Comparison of ENCODE assay signal across 21 cellular contexts in genomic region chr4:31692407-31692940, GRCh38.
DNase-seq lines count a peak whose midpoint lies in the region; ATAC-seq and TF ChIP-seq lines count a peak whose summit lies in the region.
"Had no signal": no experiment of that assay in that cellular context is flagged by ENCODE, and none has a peak within 500 bp of the region (broad histone marks: within the 10 kb centered on the region; RNA-seq: fewer than 3 reads in every experiment).

No MANE protein-coding gene starts in this region.

- CTCF ChIA-PET in RWPE1 (lab: Yijun Ruan, JAX) = interaction anchor here (0.5 kb wide), 1 partner anchor 818 kb away, joined by 5 read pairs; no protein-coding TSS in a partner anchor

- H3K4me3 ChIP-seq in fibroblast of the aortic adventitia (ENCODE audit: low read depth, low read length) = no peak overlapping the region
- H3K4me3 ChIP-seq: upper lobe of left lung had no signal

- ATAC-seq in GM19324 (IDR thresholded peaks at IDR 0.05; ENCODE audit: low FRiP score, unreplicated experiment) = no peak
- ATAC-seq: stimulated activated memory B cell treated with anti-CD40 and anti-IgM and Interleukin-4, amounts not matched to agents 10 μg/mL and 1 μg/mL and 100 μg/mL, for 72 hours had no signal

- no peaks in the 10 kb centered on the region for H3K4me1 Mint-ChIP-seq in immature natural killer cell
- H3K4me1 Mint-ChIP-seq: activated naive CD4-positive, alpha-beta T cell treated with anti-CD3 and anti-CD28 coated beads, Interleukin-2, amount 50 U/mL, for 24 hours; CD14-positive monocyte; stimulated activated memory B cell treated with anti-CD40 and anti-IgM and Interleukin-4, amounts not matched to agents 10 μg/mL and 1 μg/mL and 100 μg/mL, for 72 hours had no signal

- no peak overlapping the region for H3K4me3 Mint-ChIP-seq in immature natural killer cell
- H3K4me3 Mint-ChIP-seq: activated naive CD4-positive, alpha-beta T cell treated with anti-CD3 and anti-CD28 coated beads, Interleukin-2, amount 50 U/mL, for 24 hours; CD14-positive monocyte; stimulated activated memory B cell treated with anti-CD40 and anti-IgM and Interleukin-4, amounts not matched to agents 10 μg/mL and 1 μg/mL and 100 μg/mL, for 72 hours had no signal

- POLR2A ChIA-PET in RWPE1 (lab: Yijun Ruan, JAX; ENCODE audit: low non-redundant PET) = no interaction called here

- DNase-seq in AG09319 (ENCODE audit: extremely low read depth, low read depth) (no peak), HT-29 (ENCODE audit: low spot score) (peak; percentile 32), RWPE1 (ENCODE audit: low spot score) (no peak), fibroblast of the aortic adventitia (ENCODE audit: low read depth) (peak; percentile 56), immature natural killer cell (no peak), hypothalamus (lab: John Stamatoyannopoulos, UW) (no peak)
- DNase-seq: activated CD4-positive, alpha-beta T cell treated with anti-CD3 and anti-CD28 coated beads for 48 hours; activated T-cell treated with anti-CD3 and anti-CD28 coated beads for 4 hours; central memory CD4-positive, alpha-beta T cell; glutamatergic neuron; KBM-7; NCI-H1694; NCI-H748 treated with DMSO at 0.1 percent for 48 hours; nucleus accumbens; SHP77; T1000; upper lobe of left lung had no signal

- H3K36me3 Mint-ChIP-seq in immature natural killer cell = no peaks in the 10 kb centered on the region
- H3K36me3 Mint-ChIP-seq: activated naive CD4-positive, alpha-beta T cell treated with anti-CD3 and anti-CD28 coated beads, Interleukin-2, amount 50 U/mL, for 24 hours; CD14-positive monocyte; stimulated activated memory B cell treated with anti-CD40 and anti-IgM and Interleukin-4, amounts not matched to agents 10 μg/mL and 1 μg/mL and 100 μg/mL, for 72 hours had no signal

- H3K27ac ChIP-seq in RWPE1 = no peak overlapping the region
- H3K27ac ChIP-seq: upper lobe of left lung had no signal

- TF ChIP-seq CTCF in AG09319 (IDR thresholded peaks at IDR 0.05; ENCODE audit: low read depth, low read length) = peak; percentile 15
- TF ChIP-seq CTCF in RWPE1 (conservative IDR thresholded peaks at IDR 0.05; ENCODE audit: low read depth) = peak; percentile 46
- TF ChIP-seq CTCF in fibroblast of the aortic adventitia (IDR thresholded peaks at IDR 0.05; ENCODE audit: insufficient read depth, low read length) = peak; percentile 34

- peaks cover 2 to 32% (median 19%) of the 10 kb centered on the region in 6 donors for H3K9me3 Mint-ChIP-seq in immature natural killer cell
- H3K9me3 Mint-ChIP-seq: activated naive CD4-positive, alpha-beta T cell treated with anti-CD3 and anti-CD28 coated beads, Interleukin-2, amount 50 U/mL, for 24 hours had no signal

- H3K27me3 Mint-ChIP-seq in immature natural killer cell (ENCODE audit: low read depth in 3 of 3) = peaks cover 0 to 2% (median 0%) of the 10 kb centered on the region in 3 donors
- H3K27me3 Mint-ChIP-seq: activated naive CD4-positive, alpha-beta T cell treated with anti-CD3 and anti-CD28 coated beads, Interleukin-2, amount 50 U/mL, for 24 hours; stimulated activated memory B cell treated with anti-CD40 and anti-IgM and Interleukin-4, amounts not matched to agents 10 μg/mL and 1 μg/mL and 100 μg/mL, for 72 hours had no signal

- H3K27ac Mint-ChIP-seq in immature natural killer cell = no peak overlapping the region
- H3K27ac Mint-ChIP-seq: activated naive CD4-positive, alpha-beta T cell treated with anti-CD3 and anti-CD28 coated beads, Interleukin-2, amount 50 U/mL, for 24 hours; stimulated activated memory B cell treated with anti-CD40 and anti-IgM and Interleukin-4, amounts not matched to agents 10 μg/mL and 1 μg/mL and 100 μg/mL, for 72 hours had no signal

Comparison
In these comparisons a context has a peak if more than half of its experiments do, and no peak if none do; other contexts are left out.
1. DNase-seq: peak in HT-29 (single experiment) and fibroblast of the aortic adventitia (single experiment); none in AG09319 (single experiment), RWPE1 (single experiment), immature natural killer cell (0 of 3) and hypothalamus (0 of 51).
2. Peak in every context shown above with its lines, with median percentiles within 50 percentile points of each other: CTCF ChIP-seq.